20 cellular contexts compared by ENCODE assay signal in genomic region chr2:162127422-162127821, GRCh38. TPM values are rescaled to one million over a fixed set of nuclear protein-coding genes. Genes with fewer than 3 reads are reported as not detected.
DNase-seq lines count a peak whose midpoint lies in the region; ATAC-seq and TF ChIP-seq lines count a peak whose summit lies in the region.
"Had no signal": no experiment of that assay in that cellular context is flagged by ENCODE, and none has a peak within 500 bp of the region (broad histone marks: within the 10 kb centered on the region; RNA-seq: fewer than 3 reads in every experiment).

No MANE protein-coding gene starts in this region.

- no peak overlapping the region for H3K4me3 ChIP-seq in fibroblast of villous mesenchyme (ENCODE audit: low read depth, low read length)
- no peak overlapping the region for H3K4me3 ChIP-seq in vagina

- no peaks in the 10 kb centered on the region for H3K36me3 ChIP-seq in vagina

- DNase-seq in activated CD4-positive, alpha-beta T cell treated with anti-CD3 and anti-CD28 coated beads, Interleukin-2, amount 10 ng/mL, durations not matched to agents 7 days and 5 days = peak; percentile 19
- DNase-seq in activated CD4-positive, alpha-beta T cell treated with anti-CD3 and anti-CD28 coated beads, Interleukin-2, amount 50 U/mL, for 1 hour = no peak
- peak; percentile 46 for DNase-seq in RPMI7951 (ENCODE audit: low read depth)
- DNase-seq in fibroblast of villous mesenchyme (ENCODE audit: low read depth) = peak; percentile 49
- no peak for DNase-seq in stimulated activated naive B cell treated with anti-CD40 and anti-IgM and Interleukin-4, amounts not matched to agents 10 μg/mL and 1 μg/mL and 100 μg/mL, for 72 hours
- no peak for DNase-seq in DMS 273 (lab: John Stamatoyannopoulos, UW; ENCODE audit: unreplicated experiment)
- no peak for DNase-seq in vagina (ENCODE audit: extremely low spot score in 2 of 2)
- DNase-seq: DMS53, Kasumi-1, NCI-H1092 treated with DMSO at 0.1 percent for 48 hours, NCI-H1436 treated with DMSO at 0.1 percent for 48 hours, NCI-H187 treated with DMSO at 0.1 percent for 48 hours, NCI-H446, NCI-H524 treated with DMSO at 0.1 percent for 48 hours, NCI-H774, SHP77 treated with DMSO at 0.1 percent for 48 hours had no signal

- no peaks in the 10 kb centered on the region for H3K36me3 Mint-ChIP-seq in activated CD4-positive, alpha-beta T cell treated with anti-CD3 and anti-CD28 coated beads, Interleukin-2, amount 10 ng/mL, durations not matched to agents 7 days and 5 days (ENCODE audit: low read depth)
- H3K36me3 Mint-ChIP-seq in stimulated activated naive B cell treated with anti-CD40 and anti-IgM and Interleukin-4, amounts not matched to agents 10 μg/mL and 1 μg/mL and 100 μg/mL, for 72 hours = no peaks in the 10 kb centered on the region

- intact Hi-C loops in vagina (cut with DNase I) = loop anchor here (10.0 kb wide), 1 partner anchor 123 kb away; no protein-coding TSS in a partner anchor

- peaks cover 2% of the 10 kb centered on the region for H3K27me3 Mint-ChIP-seq in activated CD4-positive, alpha-beta T cell treated with anti-CD3 and anti-CD28 coated beads, Interleukin-2, amount 10 ng/mL, durations not matched to agents 7 days and 5 days
- H3K27me3 Mint-ChIP-seq in stimulated activated naive B cell treated with anti-CD40 and anti-IgM and Interleukin-4, amounts not matched to agents 10 μg/mL and 1 μg/mL and 100 μg/mL, for 72 hours = no peaks in the 10 kb centered on the region

- no peaks in the 10 kb centered on the region for H3K4me1 ChIP-seq in vagina

- peaks cover 42% of the 10 kb centered on the region for H3K4me1 Mint-ChIP-seq in activated CD4-positive, alpha-beta T cell treated with anti-CD3 and anti-CD28 coated beads, Interleukin-2, amount 10 ng/mL, durations not matched to agents 7 days and 5 days
- peaks cover 18 to 22% of the 10 kb centered on the region in 2 donors for H3K4me1 Mint-ChIP-seq in stimulated activated naive B cell treated with anti-CD40 and anti-IgM and Interleukin-4, amounts not matched to agents 10 μg/mL and 1 μg/mL and 100 μg/mL, for 72 hours

- no peak overlapping the region for H3K27ac ChIP-seq in vagina

- H3K27ac Mint-ChIP-seq in activated CD4-positive, alpha-beta T cell treated with anti-CD3 and anti-CD28 coated beads, Interleukin-2, amount 10 ng/mL, durations not matched to agents 7 days and 5 days = no peak overlapping the region
- no peak overlapping the region for H3K27ac Mint-ChIP-seq in stimulated activated naive B cell treated with anti-CD40 and anti-IgM and Interleukin-4, amounts not matched to agents 10 μg/mL and 1 μg/mL and 100 μg/mL, for 72 hours

- ATAC-seq in stimulated activated naive B cell treated with anti-CD40 and anti-IgM and Interleukin-4, amounts not matched to agents 10 μg/mL and 1 μg/mL and 100 μg/mL, for 72 hours (replicated peaks) = no peak

- POLR2A ChIA-PET in activated CD4-positive, alpha-beta T cell treated with anti-CD3 and anti-CD28 coated beads, Interleukin-2, amount 10 ng/mL, durations not matched to agents 7 days and 5 days (lab: Charles Lee) = no interaction called here

- CTCF ChIA-PET in activated CD4-positive, alpha-beta T cell treated with anti-CD3 and anti-CD28 coated beads, Interleukin-2, amount 10 ng/mL, durations not matched to agents 7 days and 5 days (lab: Charles Lee) = interaction anchor here (1.0 to 3.6 kb wide), 3 partner anchors 26 to 541 kb away, joined by 4 to 13 read pairs (median 9); no protein-coding TSS in a partner anchor

- TF ChIP-seq POLR2A in vagina (IDR thresholded peaks at IDR 0.05) = no peak

- H3K9me3 Mint-ChIP-seq in activated CD4-positive, alpha-beta T cell treated with anti-CD3 and anti-CD28 coated beads, Interleukin-2, amount 10 ng/mL, durations not matched to agents 7 days and 5 days = peaks cover 4% of the 10 kb centered on the region
- no peaks in the 10 kb centered on the region for H3K9me3 Mint-ChIP-seq in stimulated activated naive B cell treated with anti-CD40 and anti-IgM and Interleukin-4, amounts not matched to agents 10 μg/mL and 1 μg/mL and 100 μg/mL, for 72 hours

- TF ChIP-seq CTCF in fibroblast of villous mesenchyme (IDR thresholded peaks at IDR 0.05; ENCODE audit: insufficient read depth, low read depth, low read length) (no peak), vagina (IDR thresholded peaks at IDR 0.05) (no peak)

- H3K27me3 ChIP-seq in vagina = no peaks in the 10 kb centered on the region

- no peak overlapping the region for H3K4me3 Mint-ChIP-seq in activated CD4-positive, alpha-beta T cell treated with anti-CD3 and anti-CD28 coated beads, Interleukin-2, amount 10 ng/mL, durations not matched to agents 7 days and 5 days
- no peak overlapping the region for H3K4me3 Mint-ChIP-seq in stimulated activated naive B cell treated with anti-CD40 and anti-IgM and Interleukin-4, amounts not matched to agents 10 μg/mL and 1 μg/mL and 100 μg/mL, for 72 hours

- H3K9me3 ChIP-seq in vagina = no peaks in the 10 kb centered on the region

RNA-seq across cellular contexts. Expression of gene GCG, which starts 24.6 kb away (rescaled TPM):
- not detected for total RNA-seq in activated CD4-positive, alpha-beta T cell treated with anti-CD3 and anti-CD28 coated beads, Interleukin-2, amount 10 ng/mL, durations not matched to agents 7 days and 5 days
- 0.24 and 0.39 TPM in 2 replicates for total RNA-seq in RPMI7951 (2014; rRNA removed; shearing (Covaris generic))
- total RNA-seq in fibroblast of villous mesenchyme (not detected in 2 replicates), vagina (not detected)
- total RNA-seq: A172, Daoy, HT-29, M059J had no signal

RNA-seq across cellular contexts. Expression of gene DPP4, which starts 53.4 kb away (rescaled TPM):
- total RNA-seq in activated CD4-positive, alpha-beta T cell treated with anti-CD3 and anti-CD28 coated beads, Interleukin-2, amount 10 ng/mL, durations not matched to agents 7 days and 5 days = 100 to 1,000 TPM; 116 to 152 TPM
- 2.8 and 3.1 TPM in 2 replicates for total RNA-seq in RPMI7951 (2014; rRNA removed; shearing (Covaris generic))
- total RNA-seq in fibroblast of villous mesenchyme (58.6 and 130 TPM in 2 replicates), vagina (15.5 TPM)

Comparison
In these comparisons a context has a peak if more than half of its experiments do, and no peak if none do; other contexts are left out.
1. DNase-seq: peak in activated CD4-positive, alpha-beta T cell treated with anti-CD3 and anti-CD28 coated beads, Interleukin-2, amount 10 ng/mL, durations not matched to agents 7 days and 5 days (single experiment), RPMI7951 (single experiment) and fibroblast of villous mesenchyme (single experiment); none in activated CD4-positive, alpha-beta T cell treated with anti-CD3 and anti-CD28 coated beads, Interleukin-2, amount 50 U/mL, for 1 hour (single experiment), stimulated activated naive B cell treated with anti-CD40 and anti-IgM and Interleukin-4, amounts not matched to agents 10 μg/mL and 1 μg/mL and 100 μg/mL, for 72 hours (single experiment), DMS 273 (single experiment) and vagina (0 of 2).